ENCODE assay signal across 9 cellular contexts in the genomic region with DNA sequence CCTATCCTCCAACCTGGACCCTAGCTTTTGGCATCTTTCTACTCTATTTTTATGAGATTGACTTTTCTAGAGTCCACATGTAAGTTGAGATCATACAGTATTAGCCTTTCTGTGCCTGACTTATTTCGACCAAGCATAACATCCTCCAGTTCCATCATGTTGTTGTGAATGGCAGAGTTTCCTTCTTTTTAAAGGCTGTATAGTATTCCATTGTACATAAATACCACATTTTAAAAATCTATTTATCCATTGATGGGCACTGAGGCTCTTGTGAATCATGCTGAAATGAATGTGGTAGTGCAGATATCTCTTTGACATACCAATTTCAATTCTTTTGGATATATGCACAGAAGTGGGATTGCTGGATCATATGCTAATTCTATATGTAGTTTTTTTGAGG.
"Had no signal": no experiment of that assay in that cellular context is flagged by ENCODE, and none has a peak within 500 bp of the region (broad histone marks: within the 10 kb centered on the region; RNA-seq: fewer than 3 reads in every experiment).

No MANE protein-coding gene starts in this region.

- H3K36me3 Mint-ChIP-seq: IgD-negative memory B cell had no signal

- H3K4me2 ChIP-seq: GM23338 had no signal

- H3K27ac Mint-ChIP-seq: GM23338, H9 had no signal

- H2AFZ ChIP-seq: GM23338 had no signal

- DNase-seq: H9, HCEC 1CT, KG1 had no signal

- H3K4me3 ChIP-seq: GM23338 had no signal

- H3K4me3 Mint-ChIP-seq: GM23338, H9, IgD-negative memory B cell had no signal

- ATAC-seq: GM23338, HepG2 had no signal

- H3K27ac ChIP-seq: HL-60 had no signal

- FAIRE-seq: H1, H54, HepG2 had no signal
